ENCODE assay signal across 1 cellular context in genomic region chr17:30572651-30573554, GRCh38.
A peak's percentile ranks its signal among the peaks of the same experiment; 100 is the strongest.
TF ChIP-seq lines count a peak whose summit lies in the region.

No MANE protein-coding gene starts in this region.

TF ChIP-seq in HepG2, 621 proteins besides CTCF, POLR2A, EP300 and RAD21:
- TF ChIP-seq ZNF263 (CRISPR knock-in tag; IDR thresholded peaks at IDR 0.05) (peak; percentile 66; the same call in 1 of the 2 replicates), ZNF121 (CRISPR knock-in tag; IDR thresholded peaks at IDR 0.05) (peak; percentile 40; the same call in 1 of the 2 replicates)
